18 cellular contexts compared by ENCODE assay signal in genomic region chr3:13535905-13536304, GRCh38. TPM values are rescaled to one million over a fixed set of nuclear protein-coding genes. Genes with fewer than 3 reads are reported as not detected.
DNase-seq lines count a peak whose midpoint lies in the region; ATAC-seq, FAIRE-seq and TF ChIP-seq lines count a peak whose summit lies in the region.
"Had no signal": no experiment of that assay in that cellular context is flagged by ENCODE, and none has a peak within 500 bp of the region (broad histone marks: within the 10 kb centered on the region; RNA-seq: fewer than 3 reads in every experiment).

No MANE protein-coding gene starts in this region.

- 0 out of 2 replicates have a peak overlapping the region, but pooled peaks have one; percentile 16 for H2AK5ac ChIP-seq in H1 (ENCODE audit: low read depth, low read length)

- no peak overlapping the region for H4K8ac ChIP-seq in H1 (ENCODE audit: extremely low read depth, insufficient read depth, low read length)

- no peaks in the 10 kb centered on the region for H3K23me2 ChIP-seq in H1 (ENCODE audit: low read depth, low read length)

- H4K5ac ChIP-seq in H1 (ENCODE audit: insufficient read length, low read depth, low read length), result no peak overlapping the region

- CTCF ChIA-PET in H1 (lab: Charles Lee; ENCODE audit: partially characterized antibody), result interaction anchor here (0.8 to 51.2 kb wide), 7 partner anchors 12 to 590 kb away, joined by 3 to 856 read pairs (median 4); no protein-coding TSS in a partner anchor

- no peak overlapping the region for H3K14ac ChIP-seq in H1 (ENCODE audit: insufficient read length)

- no peak for TF ChIP-seq POLR2A in H1 (IDR thresholded peaks at IDR 0.05; ENCODE audit: control extremely low read depth in 1 of 2, low read depth in 2 of 2, low read length in 2 of 2)

- TF ChIP-seq RAD21 in H1 (IDR thresholded peaks at IDR 0.05 in 1 of 2, conservative IDR thresholded peaks at IDR 0.05 in 1 of 2; ENCODE audit: low read depth in 2 of 2, low read length in 2 of 2), result no peak

- H2BK120ac ChIP-seq in H1 (replicated peaks; ENCODE audit: low read depth, low read length), result no peak overlapping the region

- H2AFZ ChIP-seq in H1 (ENCODE audit: low read length), result no peak overlapping the region

- no peak overlapping the region for H2BK15ac ChIP-seq in H1 (ENCODE audit: low read length)

- H3K9me3 ChIP-seq in H1 (ENCODE audit: insufficient read depth in 2 of 2, low read depth in 1 of 2, low read length in 1 of 2), result no peaks in the 10 kb centered on the region
- H3K9me3 ChIP-seq: tibial artery had no signal

- H4K20me1 ChIP-seq in H1 (replicated peaks in 1 of 2; ENCODE audit: control insufficient read depth in 1 of 2, insufficient read depth in 2 of 2, low read length in 2 of 2), result no peaks in the 10 kb centered on the region

- peak overlapping the region; percentile 50; the same call in 1 of the 2 replicates for H2BK12ac ChIP-seq in H1 (ENCODE audit: low read depth, low read length)

- no peak overlapping the region for H4K91ac ChIP-seq in H1 (replicated peaks; ENCODE audit: insufficient read length, low read length)

- no peak overlapping the region for H3K4ac ChIP-seq in H1 (replicated peaks; ENCODE audit: insufficient read length, low read depth, low read length)

- no peaks in the 10 kb centered on the region for H3K79me1 ChIP-seq in H1 (ENCODE audit: low read depth, low read length)

- no peak for TF ChIP-seq CTCF in H1 (IDR thresholded peaks at IDR 0.05; ENCODE audit: control extremely low read depth in 1 of 3, insufficient read depth in 1 of 3, low read depth in 1 of 3, low read length in 3 of 3)

- FAIRE-seq in H1 (lab: Jason Lieb, UNC), result no peak

- H3K18ac ChIP-seq in H1 (ENCODE audit: extremely low read depth, low read length), result no peak overlapping the region; the same call in 1 of the 2 replicates

- peaks cover 0 to 5% (median 1%) of the 10 kb centered on the region in 4 experiments; a peak in 2 of 7 replicates for H3K4me1 ChIP-seq in H1 (replicated peaks in 1 of 4; ENCODE audit: control insufficient read depth in 3 of 4, insufficient read depth in 4 of 4, low read length in 3 of 4)

- no peak overlapping the region for H3K23ac ChIP-seq in H1 (ENCODE audit: insufficient read length)

- H2BK20ac ChIP-seq in H1 (ENCODE audit: low read length), result no peak overlapping the region

- no peak overlapping the region for H3K4me3 ChIP-seq in H1 (ENCODE audit: extremely low read depth in 1 of 4, insufficient read depth in 2 of 4, low read depth in 3 of 4, low read length in 4 of 4)
- H3K4me3 ChIP-seq: tibial artery had no signal

- DNase-seq in DMS 273 (lab: John Stamatoyannopoulos, UW; ENCODE audit: unreplicated experiment), result peak; percentile 97
- peak; percentile 85 to 90 for DNase-seq in NCI-H524 (lab: John Stamatoyannopoulos, UW)
- no peak for DNase-seq in H1 (ENCODE audit: low read depth in 1 of 2, low spot score in 2 of 2)
- peak; percentile 27 for DNase-seq in pons (ENCODE audit: low spot score)
- DNase-seq: activated gamma-delta T cell treated with Interleukin-2 at 50 U/mL for 16 hours; amniotic stem cell; central memory CD4-positive, alpha-beta T cell; Kasumi-1; naive thymus-derived CD8-positive, alpha-beta T cell; NCI-H1105; stimulated activated CD4-positive, alpha-beta T cell treated with anti-CD3 and anti-CD28 coated beads, Interleukin-15, amount 100 ng/mL, for 24 hours; T-cell had no signal

- no peaks in the 10 kb centered on the region for H3K79me2 ChIP-seq in H1 (ENCODE audit: control insufficient read depth in 1 of 2, insufficient read depth in 2 of 2, low read length in 2 of 2)

- ATAC-seq in GM19035 (IDR thresholded peaks at IDR 0.05; ENCODE audit: unreplicated experiment), result no peak
- no peak for ATAC-seq in HG03354 (IDR thresholded peaks at IDR 0.05; ENCODE audit: poor library complexity, severe bottlenecking, unreplicated experiment)
- no peak for ATAC-seq in HG03280 (IDR thresholded peaks at IDR 0.05; ENCODE audit: unreplicated experiment)
- ATAC-seq in GM19455 (IDR thresholded peaks at IDR 0.05; ENCODE audit: unreplicated experiment), result no peak
- ATAC-seq: stimulated activated memory B cell treated with anti-CD40 and anti-IgM and Interleukin-4, amounts not matched to agents 10 μg/mL and 1 μg/mL and 100 μg/mL, for 72 hours; T-cell had no signal

- WGBS in H1 (ENCODE audit: extremely low coverage in 1 of 2, insufficient coverage in 1 of 2, insufficient read length in 1 of 2, insufficient replicate concordance in 2 of 2, low coverage in 1 of 2, low lambda C conversion rate in 2 of 2, missing lambda C conversion rate in 1 of 2), 2 experiments, result 80% methylated on average over 8 of the region's 9 CpGs; no CpG with 5 or more reads in 1 of the 2 experiments

- H3K56ac ChIP-seq in H1 (replicated peaks; ENCODE audit: insufficient read length, low read depth, low read length), result no peak overlapping the region

- H3K27ac ChIP-seq in H1 (ENCODE audit: low read depth, low read length), result no peak overlapping the region

- no peaks in the 10 kb centered on the region for H3K27me3 ChIP-seq in H1 (replicated peaks in 1 of 4; ENCODE audit: control insufficient read depth in 3 of 4, extremely low read depth in 1 of 4, insufficient read depth in 3 of 4, low read length in 3 of 4)
- H3K27me3 ChIP-seq: tibial artery had no signal

- POLR2A ChIA-PET in H1 (lab: Charles Lee; ENCODE audit: partially characterized antibody), result interaction anchor here (1.0 to 1.4 kb wide), 2 partner anchors 10 to 11 kb away, joined by 3 read pairs; no protein-coding TSS in a partner anchor

- no peak overlapping the region for H3K9ac ChIP-seq in H1 (replicated peaks in 1 of 4; ENCODE audit: extremely low read depth in 1 of 4, low read depth in 3 of 4, low read length in 3 of 4)

- 0 out of 2 replicates have a peak overlapping the region, but pooled peaks have one; percentile 56 for H2BK5ac ChIP-seq in H1 (ENCODE audit: low read depth, low read length)

- H3K36me3 ChIP-seq in H1 (ENCODE audit: control insufficient read depth in 2 of 4, insufficient read depth in 4 of 4, low read length in 3 of 4), result no peaks in the 10 kb centered on the region
- H3K36me3 ChIP-seq: tibial artery had no signal

- no peak for TF ChIP-seq EP300 in H1 (IDR thresholded peaks at IDR 0.05; ENCODE audit: borderline replicate concordance in 1 of 2, low read depth in 2 of 2, low read length in 2 of 2)

- H3K4me2 ChIP-seq in H1 (ENCODE audit: insufficient read depth in 1 of 2, low read depth in 2 of 2, low read length in 2 of 2), result no peak overlapping the region

TF ChIP-seq in H1, 55 proteins besides CTCF, POLR2A, EP300 and RAD21:
- no peak for TF ChIP-seq JUN (IDR thresholded peaks at IDR 0.05; ENCODE audit: low read depth, low read length)
TF ChIP-seq in H1: peak in this region for 0.

RNA-seq across cellular contexts. Expression of gene FBLN2, which starts 13.0 kb away (rescaled TPM):
- 15.5 and 17.4 TPM in 2 replicates for total RNA-seq in H1 (2021; fragmentation: NEBNext Ultra II Directional; extraction: Animal tissue kit (Norgen Biotek cat#: 25700))
- polyA plus RNA-seq in H1 (2011; rRNA removed), result 24.2 and 26.5 TPM in 2 replicates
- polyA plus RNA-seq in H1 (2011; cell fraction: cytosol; rRNA removed), result 18.1 TPM
- 23.2 TPM for polyA plus RNA-seq in H1 (2011; cell fraction: nucleus; rRNA removed)
- 7.5 to 15.3 TPM (median 12.9 TPM) in 4 replicates for polyA plus RNA-seq in H1 (2012, experiment 1 of 2)
- polyA plus RNA-seq in H1 (2012, experiment 2 of 2), result 12.0 TPM
- 42.7 TPM for polyA plus RNA-seq in H1 (2013, experiment 1 of 2)
- polyA plus RNA-seq in H1 (2013, experiment 2 of 2), result 31.4 TPM
- 9.5 and 12.2 TPM in 2 replicates for polyA minus RNA-seq in H1 (2011; rRNA and poly(A)+ RNA removed)
- 17.5 TPM for polyA minus RNA-seq in H1 (2011; cell fraction: cytosol; rRNA and poly(A)+ RNA removed)
- 6.6 TPM for polyA minus RNA-seq in H1 (2011; cell fraction: nucleus; rRNA and poly(A)+ RNA removed)

RNA-seq across cellular contexts. Expression of gene HDAC11, which starts 55.8 kb away (rescaled TPM):
- 7.4 and 7.5 TPM in 2 replicates for total RNA-seq in H1 (2021; fragmentation: NEBNext Ultra II Directional; extraction: Animal tissue kit (Norgen Biotek cat#: 25700))
- 6.8 and 7.7 TPM in 2 replicates for polyA plus RNA-seq in H1 (2011; rRNA removed)
- 7.9 TPM for polyA plus RNA-seq in H1 (2011; cell fraction: cytosol; rRNA removed)
- polyA plus RNA-seq in H1 (2011; cell fraction: nucleus; rRNA removed), result 8.3 TPM
- 6.0 to 17.0 TPM (median 10.6 TPM) in 4 replicates for polyA plus RNA-seq in H1 (2012, experiment 1 of 2)
- 20.4 TPM for polyA plus RNA-seq in H1 (2012, experiment 2 of 2)
- 5.8 TPM for polyA plus RNA-seq in H1 (2013, experiment 1 of 2)
- polyA plus RNA-seq in H1 (2013, experiment 2 of 2), result 6.0 TPM
- polyA minus RNA-seq in H1 (2011; rRNA and poly(A)+ RNA removed), result 5.5 and 9.7 TPM in 2 replicates
- polyA minus RNA-seq in H1 (2011; cell fraction: cytosol; rRNA and poly(A)+ RNA removed), result 5.5 TPM
- 6.2 TPM for polyA minus RNA-seq in H1 (2011; cell fraction: nucleus; rRNA and poly(A)+ RNA removed)

Comparison
In these comparisons a context has a peak if more than half of its experiments do, and no peak if none do; other contexts are left out.
1. DNase-seq: peak in DMS 273 (single experiment), NCI-H524 (2 of 2) and pons (single experiment); none in H1 (0 of 2).